ENCODE assay signal across 8 cellular contexts in genomic region chr9:112487799-112488345, GRCh38. TPM values are rescaled to one million over a fixed set of nuclear protein-coding genes. Genes with fewer than 3 reads are reported as not detected.
DNase-seq lines count a peak whose midpoint lies in the region; TF ChIP-seq lines count a peak whose summit lies in the region.

No MANE protein-coding gene starts in this region.

- BruUV-seq in OCI-LY7 (replicated peaks; lab: Mats Ljungman, UMichigan): TSS peak; percentile 47

- peaks cover 20% of the 10 kb centered on the region for H4K20me1 ChIP-seq in OCI-LY7 (ENCODE audit: insufficient read depth, low read length)

- H3K27me3 Mint-ChIP-seq in nephron progenitor cell (ENCODE audit: low read depth, poor library complexity): no peaks in the 10 kb centered on the region

- DNase-seq in GM12864 (ENCODE audit: low read depth): no peak
- peak; percentile 13 for DNase-seq in OCI-LY7 (ENCODE audit: low spot score)
- no peak for DNase-seq in effector memory CD4-positive, alpha-beta T cell
- DNase-seq in nephron progenitor cell: no peak
- DNase-seq in NCI-H345 treated with DMSO at 0.1 percent for 48 hours (lab: John Stamatoyannopoulos, UW; ENCODE audit: unreplicated experiment): no peak
- DNase-seq in occipital lobe (lab: John Stamatoyannopoulos, UW): no peak
- no peak for DNase-seq in HCEC 1CT
- DNase-seq in SHP77 treated with DMSO at 0.1 percent for 48 hours (lab: John Stamatoyannopoulos, UW): no peak

- H3K9me3 Mint-ChIP-seq in nephron progenitor cell: peaks cover 20% of the 10 kb centered on the region

- H3K27ac Mint-ChIP-seq in nephron progenitor cell: peak overlapping the region; percentile 87

- H3K4me3 ChIP-seq in GM12864 (ENCODE audit: low read depth, low read length) (peak overlapping the region; percentile 92), OCI-LY7 (ENCODE audit: low read depth, low read length, poor library complexity, severe bottlenecking) (peak overlapping the region; percentile 84)
- H3K4me3 ChIP-seq in effector memory CD4-positive, alpha-beta T cell (ENCODE audit: insufficient read depth, low read depth, low read length, poor library complexity, severe bottlenecking): peak overlapping the region; percentile 85

- peak overlapping the region; percentile 97 for H3K4me3 Mint-ChIP-seq in nephron progenitor cell

- H3K4me2 ChIP-seq in OCI-LY7 (ENCODE audit: low read length): peak overlapping the region; percentile 95

- no peaks in the 10 kb centered on the region for H3K9me2 ChIP-seq in OCI-LY7 (ENCODE audit: insufficient read depth, low read length)

- peak overlapping the region; percentile 66 for H3K27ac ChIP-seq in OCI-LY7 (ENCODE audit: low read depth, low read length, poor library complexity, severe bottlenecking)
- no peak overlapping the region for H3K27ac ChIP-seq in effector memory CD4-positive, alpha-beta T cell (ENCODE audit: insufficient read depth, low read length, poor library complexity, severe bottlenecking)

- peaks cover 46% of the 10 kb centered on the region for H3K4me1 Mint-ChIP-seq in nephron progenitor cell

- CTCF ChIA-PET in OCI-LY7 (lab: Charles Lee; ENCODE audit: unreplicated experiment): no interaction called here

- H3K36me3 Mint-ChIP-seq in nephron progenitor cell (ENCODE audit: low read depth): peaks cover 31% of the 10 kb centered on the region

- intact Hi-C loops in OCI-LY7 (cut with micrococcal nuclease; ENCODE audit: unreplicated experiment): loop anchor here (1.0 to 10.0 kb wide), 5 partner anchors 109 to 337 kb away; partner anchors contain the start of genes INIP, PTBP3 and SNX30

- POLR2A ChIA-PET in OCI-LY7 (lab: Charles Lee): interaction anchor here (0.6 to 1.6 kb wide), 4 partner anchors 43 to 277 kb away, joined by 3 to 4 read pairs (median 3); no protein-coding TSS in a partner anchor

- TF ChIP-seq CTCF in GM12864 (IDR thresholded peaks at IDR 0.05; ENCODE audit: low read depth, low read length, missing control alignments): no peak
- no peak for TF ChIP-seq CTCF in OCI-LY7 (conservative IDR thresholded peaks at IDR 0.05; ENCODE audit: low read length)
- TF ChIP-seq CTCF in nephron progenitor cell (IDR thresholded peaks at IDR 0.05): no peak

- H2AFZ ChIP-seq in OCI-LY7 (ENCODE audit: low read length): peak overlapping the region; percentile 75; the same call in 1 of the 2 replicates

- H3K4me1 ChIP-seq in OCI-LY7 (ENCODE audit: insufficient read depth, low read length, poor library complexity, severe bottlenecking): peaks cover 27% of the 10 kb centered on the region
- H3K4me1 ChIP-seq in effector memory CD4-positive, alpha-beta T cell (ENCODE audit: control insufficient read depth, insufficient read depth, low read length, poor library complexity, severe bottlenecking): no peaks in the 10 kb centered on the region

- H3K79me2 ChIP-seq in OCI-LY7 (ENCODE audit: insufficient read depth, low read depth, low read length): peaks cover 47% of the 10 kb centered on the region

- H3K27me3 ChIP-seq in effector memory CD4-positive, alpha-beta T cell (replicated peaks; ENCODE audit: control insufficient read depth, insufficient read depth, low read length, poor library complexity, severe bottlenecking): no peaks in the 10 kb centered on the region

- no peaks in the 10 kb centered on the region for H3K9me3 ChIP-seq in OCI-LY7 (ENCODE audit: low read length)
- H3K9me3 ChIP-seq in effector memory CD4-positive, alpha-beta T cell (ENCODE audit: control insufficient read depth, low read length): no peaks in the 10 kb centered on the region

- peaks cover 9% of the 10 kb centered on the region for H3K36me3 ChIP-seq in OCI-LY7 (ENCODE audit: insufficient read depth, low read length)
- no peaks in the 10 kb centered on the region for H3K36me3 ChIP-seq in effector memory CD4-positive, alpha-beta T cell (ENCODE audit: control insufficient read depth, insufficient read depth, low read length)

RNA-seq across cellular contexts. Expression of gene KIAA1958, which starts 1.2 kb away (rescaled TPM):
- 13.4 and 15.4 TPM in 2 replicates for total RNA-seq in OCI-LY7 (2014; rRNA removed; shearing (Covaris generic))
- 19.8 and 21.2 TPM in 2 replicates for total RNA-seq in OCI-LY7 (2022)
- 8.6 TPM for total RNA-seq in occipital lobe
